28 cellular contexts compared by ENCODE assay signal in genomic region chr4:98476891-98477290, GRCh38.
"Had no signal": no experiment of that assay in that cellular context is flagged by ENCODE, and none has a peak within 500 bp of the region (broad histone marks: within the 10 kb centered on the region; RNA-seq: fewer than 3 reads in every experiment).

No MANE protein-coding gene starts in this region.

- H3K27ac ChIP-seq: foreskin keratinocyte, gastroesophageal sphincter, heart right ventricle, left lung, parathyroid adenoma, psoas muscle, sigmoid colon, stomach, thyroid gland, vagina had no signal

- H3K9ac ChIP-seq: parathyroid adenoma had no signal

- H2AFZ ChIP-seq: parathyroid adenoma had no signal

- H3K4me3 ChIP-seq: dorsolateral prefrontal cortex, gastroesophageal sphincter, heart right ventricle, left lung, mucosa of descending colon, psoas muscle, sigmoid colon, stomach, thyroid gland, vagina had no signal

- H3K4me3 Mint-ChIP-seq: mesothelial cell of epicardium; naive B cell; natural killer cell treated with Interleukin-12 subunit alpha and Interleukin-12 subunit beta and Interleukin-15 and Interleukin-18, amount 100 ng/mL, for 72 hours; neural crest cell; stimulated activated effector memory CD8-positive, alpha-beta T cell treated with anti-CD3 and anti-CD28 coated beads, Interleukin-12 subunit alpha, Interleukin-12 subunit beta, amount 100 ng/mL, for 72 hours had no signal

- H3K9me3 ChIP-seq: gastroesophageal sphincter, heart right ventricle, left lung, mucosa of descending colon, psoas muscle, sigmoid colon, stomach, thyroid gland, vagina had no signal

- H3K4me1 Mint-ChIP-seq: mesothelial cell of epicardium, naive B cell, neural crest cell had no signal

- H3K9me3 Mint-ChIP-seq: naive B cell; natural killer cell treated with Interleukin-12 subunit alpha and Interleukin-12 subunit beta and Interleukin-15 and Interleukin-18, amount 100 ng/mL, for 72 hours; stimulated activated effector memory CD8-positive, alpha-beta T cell treated with anti-CD3 and anti-CD28 coated beads, Interleukin-12 subunit alpha, Interleukin-12 subunit beta, amount 100 ng/mL, for 72 hours had no signal

- H3K4me1 ChIP-seq: gastroesophageal sphincter, heart right ventricle, left lung, parathyroid adenoma, psoas muscle, sigmoid colon had no signal

- H3K79me2 ChIP-seq: parathyroid adenoma had no signal

- ATAC-seq: esophagus mucosa; foreskin keratinocyte; gastroesophageal sphincter; heart right ventricle; left cardiac atrium; left lung; mucosa of descending colon; psoas muscle; right cardiac atrium; stimulated activated effector memory CD8-positive, alpha-beta T cell treated with anti-CD3 and anti-CD28 coated beads, Interleukin-12 subunit alpha, Interleukin-12 subunit beta, amount 100 ng/mL, for 72 hours had no signal

- H3K36me3 ChIP-seq: heart right ventricle, thyroid gland had no signal

- H3K27me3 ChIP-seq: dorsolateral prefrontal cortex, foreskin keratinocyte, gastroesophageal sphincter, heart right ventricle, left lung, sigmoid colon, stomach, thyroid gland, vagina had no signal

- DNase-seq: dorsolateral prefrontal cortex; effector CD4-positive, alpha-beta T cell; foreskin keratinocyte; glutamatergic neuron; heart right ventricle; hippocampal formation; left cardiac atrium; left lung; mesenchymal stem cell; mucosa of descending colon; naive B cell; psoas muscle; right cardiac atrium; sigmoid colon; stimulated activated CD4-positive, alpha-beta T cell treated with anti-CD3 and anti-CD28 coated beads, Interleukin-2, amount 100 ng/mL, for 24 hours; stimulated activated CD4-positive, alpha-beta T cell treated with anti-CD3 and anti-CD28 coated beads, Interleukin-4, amount 100 ng/mL, for 24 hours; stimulated activated naive CD4-positive, alpha-beta T cell treated with Interleukin-2 at 50 U/mL for 16 hours; stomach; thyroid gland; trophoblast cell had no signal

- H3K27ac Mint-ChIP-seq: mesothelial cell of epicardium; stimulated activated effector memory CD8-positive, alpha-beta T cell treated with anti-CD3 and anti-CD28 coated beads, Interleukin-12 subunit alpha, Interleukin-12 subunit beta, amount 100 ng/mL, for 72 hours had no signal

- H3K27me3 Mint-ChIP-seq: naive B cell; natural killer cell treated with Interleukin-12 subunit alpha and Interleukin-12 subunit beta and Interleukin-15 and Interleukin-18, amount 100 ng/mL, for 72 hours had no signal
